11 cellular contexts compared by ENCODE assay signal in the genomic region with DNA sequence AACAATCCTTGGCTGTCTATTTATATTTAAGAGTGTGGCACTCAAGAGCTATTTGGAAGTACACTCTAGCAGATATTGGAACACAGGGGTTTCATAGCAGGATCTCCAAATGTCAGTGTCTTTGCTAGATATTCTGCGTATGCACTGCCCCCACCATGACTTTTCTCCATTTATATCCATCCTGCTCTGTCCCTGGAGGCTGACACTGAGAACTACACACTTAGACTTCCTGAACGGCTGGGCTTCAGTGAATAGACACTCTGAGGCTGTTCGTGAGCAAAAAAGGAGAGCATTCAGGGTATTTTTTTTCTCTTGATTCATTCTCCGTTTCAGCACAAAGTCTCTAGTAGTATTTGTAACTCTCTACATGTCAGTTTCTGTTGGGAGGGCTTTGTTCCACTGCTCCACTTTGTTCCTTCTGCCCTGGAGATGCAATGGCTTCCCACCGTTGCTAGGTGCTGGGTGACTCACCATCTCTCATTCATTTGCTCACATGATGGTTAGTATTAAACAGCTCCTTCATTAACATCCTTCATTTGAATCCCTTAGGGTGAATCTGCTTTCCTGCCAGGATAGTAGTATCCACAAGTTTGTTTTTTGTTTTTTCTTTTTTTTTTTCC.
DNase-seq lines count a peak whose midpoint lies in the region; ATAC-seq, FAIRE-seq and TF ChIP-seq lines count a peak whose summit lies in the region.
"Had no signal": no experiment of that assay in that cellular context is flagged by ENCODE, and none has a peak within 500 bp of the region (broad histone marks: within the 10 kb centered on the region; RNA-seq: fewer than 3 reads in every experiment).

No MANE protein-coding gene starts in this region.

- FAIRE-seq in A549 (lab: Jason Lieb, UNC), result no peak

- H3K9me3 ChIP-seq in A549 (no peaks in the 10 kb centered on the region), NT2/D1 (ENCODE audit: insufficient read depth, low read length) (no peaks in the 10 kb centered on the region)

- POLR2A ChIA-PET in A549 (lab: Yijun Ruan, JAX), result no interaction called here

- no peak overlapping the region for H3K4me2 ChIP-seq in A549

- no peak overlapping the region for H3K9ac ChIP-seq in NT2/D1 (ENCODE audit: insufficient read length, low read depth)

- DNase-seq in A549 (ENCODE audit: low read depth in 1 of 2, low spot score in 1 of 2) (peak in 1 of 2 experiments; percentile 2), NT2/D1 (ENCODE audit: low read depth, low spot score) (peak; percentile 50), epithelial cell of proximal tubule (ENCODE audit: low read depth) (no peak), T-helper 2 cell (no peak)
- no peak for DNase-seq in stimulated activated naive CD8-positive, alpha-beta T cell treated with anti-CD3 and anti-CD28 coated beads, Interleukin-15, Interleukin-2, amounts not matched to agents 100 U/mL and 50 U/mL, for 24 hours
- DNase-seq: activated naive CD4-positive, alpha-beta T cell treated with anti-CD3 and anti-CD28 coated beads, Interleukin-2, amount 10 ng/mL, durations not matched to agents 7 days and 5 days; NCI-H2171; stimulated activated CD4-positive, alpha-beta T cell treated with anti-CD3 and anti-CD28 coated beads, Interleukin-4, amount 100 ng/mL, for 1 hour had no signal

- no peak for TF ChIP-seq EP300 in A549 (IDR thresholded peaks at IDR 0.05)

- no peak for TF ChIP-seq RAD21 in A549 (conservative IDR thresholded peaks at IDR 0.05 in 1 of 2, IDR thresholded peaks at IDR 0.05 in 1 of 2)

- no peaks in the 10 kb centered on the region for H3K4me1 ChIP-seq in A549
- no peaks in the 10 kb centered on the region for H3K4me1 ChIP-seq in NT2/D1 (ENCODE audit: insufficient read depth, insufficient read length)

- TF ChIP-seq CTCF in A549 (IDR thresholded peaks at IDR 0.05) (no peak), epithelial cell of proximal tubule (conservative IDR thresholded peaks at IDR 0.05; ENCODE audit: low read depth, low read length) (peak; percentile 47)

- no peaks in the 10 kb centered on the region for H3K36me3 ChIP-seq in NT2/D1 (ENCODE audit: insufficient read depth, insufficient read length, low read length)

- H3K27me3 ChIP-seq in NT2/D1 (ENCODE audit: insufficient read depth, insufficient read length), result no peaks in the 10 kb centered on the region

- no peak overlapping the region for H3K27ac ChIP-seq in A549

- ATAC-seq in A549, result peak; percentile 81 to 83; a peak in 5 of 6 replicates
- ATAC-seq in GM21360 (IDR thresholded peaks at IDR 0.05; ENCODE audit: unreplicated experiment), result peak; percentile 66
- no peak for ATAC-seq in HG03135 (IDR thresholded peaks at IDR 0.05; ENCODE audit: unreplicated experiment)
- no peak for ATAC-seq in stimulated activated naive CD8-positive, alpha-beta T cell treated with anti-CD3 and anti-CD28 coated beads, Interleukin-15, Interleukin-2, amounts not matched to agents 100 U/mL and 50 U/mL, for 24 hours
- ATAC-seq in GM19035 (IDR thresholded peaks at IDR 0.05; ENCODE audit: unreplicated experiment), result no peak

- WGBS in A549 (ENCODE audit: missing lambda C conversion rate), result 2% methylated on average over 5 of the region's 5 CpGs

- TF ChIP-seq POLR2A in A549 (IDR thresholded peaks at IDR 0.05; ENCODE audit: low read length), result no peak

- H3K4me3 ChIP-seq in A549, result no peak overlapping the region
- no peak overlapping the region for H3K4me3 ChIP-seq in NT2/D1 (ENCODE audit: insufficient read length, low read depth)
- H3K4me3 ChIP-seq in epithelial cell of proximal tubule (ENCODE audit: low read depth, low read length), result no peak overlapping the region

- CTCF ChIA-PET in A549 (lab: Yijun Ruan, JAX), result interaction anchor here (0.7 to 4.4 kb wide), 2 partner anchors 12 to 16 kb away, joined by 3 to 18 read pairs; no protein-coding TSS in a partner anchor

TF ChIP-seq in A549, 52 proteins besides CTCF, POLR2A, EP300 and RAD21:
- TF ChIP-seq TP53 (CRISPR knock-in tag; IDR thresholded peaks at IDR 0.05) (no peak), FOSL2 (IDR thresholded peaks at IDR 0.05) (no peak), FOSL2 (CRISPR knock-in tag; IDR thresholded peaks at IDR 0.05) (peak; percentile 10; the same call in 1 of the 2 replicates)
- TF ChIP-seq, protein P1, sequence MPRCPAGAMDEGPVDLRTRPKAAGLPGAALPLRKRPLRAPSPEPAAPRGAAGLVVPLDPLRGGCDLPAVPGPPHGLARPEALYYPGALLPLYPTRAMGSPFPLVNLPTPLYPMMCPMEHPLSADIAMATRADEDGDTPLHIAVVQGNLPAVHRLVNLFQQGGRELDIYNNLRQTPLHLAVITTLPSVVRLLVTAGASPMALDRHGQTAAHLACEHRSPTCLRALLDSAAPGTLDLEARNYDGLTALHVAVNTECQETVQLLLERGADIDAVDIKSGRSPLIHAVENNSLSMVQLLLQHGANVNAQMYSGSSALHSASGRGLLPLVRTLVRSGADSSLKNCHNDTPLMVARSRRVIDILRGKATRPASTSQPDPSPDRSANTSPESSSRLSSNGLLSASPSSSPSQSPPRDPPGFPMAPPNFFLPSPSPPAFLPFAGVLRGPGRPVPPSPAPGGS (IDR thresholded peaks at IDR 0.05), result no peak
- TF ChIP-seq, protein P2, sequence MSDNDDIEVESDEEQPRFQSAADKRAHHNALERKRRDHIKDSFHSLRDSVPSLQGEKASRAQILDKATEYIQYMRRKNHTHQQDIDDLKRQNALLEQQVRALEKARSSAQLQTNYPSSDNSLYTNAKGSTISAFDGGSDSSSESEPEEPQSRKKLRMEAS (IDR thresholded peaks at IDR 0.05), result no peak
TF ChIP-seq in A549: peak in this region for 1.

Comparison
In these comparisons a context has a peak if more than half of its experiments do, and no peak if none do; other contexts are left out.
1. ATAC-seq: peak in A549 (2 of 2) and GM21360 (single experiment); none in HG03135 (single experiment), stimulated activated naive CD8-positive, alpha-beta T cell treated with anti-CD3 and anti-CD28 coated beads, Interleukin-15, Interleukin-2, amounts not matched to agents 100 U/mL and 50 U/mL, for 24 hours (single experiment) and GM19035 (single experiment).